6 cellular contexts compared by ENCODE assay signal in genomic region chr22:41440511-41440910, GRCh38. TPM values are rescaled to one million over a fixed set of nuclear protein-coding genes. Genes with fewer than 3 reads are reported as not detected.
DNase-seq lines count a peak whose midpoint lies in the region; ATAC-seq and TF ChIP-seq lines count a peak whose summit lies in the region.
"Not testable (repeated sequence)": the region's sequence is repeated elsewhere in the genome, so short reads cannot be mapped to it uniquely, and the experiment has no call there.

No MANE protein-coding gene starts in this region.

- not testable (repeated sequence) for H3K27me3 ChIP-seq in left ventricle myocardium inferior (ENCODE audit: low read depth); gastrocnemius medialis

- not testable (repeated sequence) for H3K27me3 Mint-ChIP-seq in T-helper 17 cell; activated T-cell treated with anti-CD3 and anti-CD28 coated beads, Interleukin-2, amount 50 U/mL, for 72 hours (ENCODE audit: low read depth); dendritic cell treated with granulocyte-macrophage colony-stimulating factor and Interleukin-4, amounts not matched to agents 40 ng/mL and 50 ng/mL, for 4 days; nephron progenitor cell (ENCODE audit: low read depth, poor library complexity)

- H3K4me1 Mint-ChIP-seq in T-helper 17 cell (peaks cover 21% of the 10 kb centered on the region), nephron progenitor cell (peaks cover 63% of the 10 kb centered on the region)
- peaks cover 35% of the 10 kb centered on the region for H3K4me1 Mint-ChIP-seq in activated T-cell treated with anti-CD3 and anti-CD28 coated beads, Interleukin-2, amount 50 U/mL, for 72 hours (ENCODE audit: low read depth)
- peaks cover 33% of the 10 kb centered on the region for H3K4me1 Mint-ChIP-seq in dendritic cell treated with granulocyte-macrophage colony-stimulating factor and Interleukin-4, amounts not matched to agents 40 ng/mL and 50 ng/mL, for 4 days (ENCODE audit: low read depth)

- DNase-seq in T-helper 17 cell; activated T-cell treated with anti-CD3 and anti-CD28 coated beads, Interleukin-2, amount 50 U/mL, for 72 hours; left ventricle myocardium inferior; nephron progenitor cell; gastrocnemius medialis: not testable (repeated sequence)

- TF ChIP-seq CTCF in left ventricle myocardium inferior (IDR thresholded peaks at IDR 0.05; ENCODE audit: borderline replicate concordance); nephron progenitor cell (IDR thresholded peaks at IDR 0.05); gastrocnemius medialis (IDR thresholded peaks at IDR 0.05 in 4 of 5, conservative IDR thresholded peaks at IDR 0.05 in 1 of 5): not testable (repeated sequence)

- H3K4me1 ChIP-seq in left ventricle myocardium inferior (peaks cover 100% of the 10 kb centered on the region), gastrocnemius medialis (peaks cover 78 to 81% of the 10 kb centered on the region in 2 donors)

- in situ Hi-C loops in gastrocnemius medialis (cut with MboI; ENCODE audit: low sequenced_read_pairs in 4 of 4): loop anchor here in 1 of 4 donors (5.0 kb wide), 1 partner anchor 33 kb away; no protein-coding TSS in a partner anchor

- not testable (repeated sequence) for H3K9me3 ChIP-seq in T-helper 17 cell (ENCODE audit: control insufficient read depth, low read length, poor library complexity, severe bottlenecking); left ventricle myocardium inferior (replicated peaks); gastrocnemius medialis

- intact Hi-C loops in dendritic cell treated with granulocyte-macrophage colony-stimulating factor and Interleukin-4, amounts not matched to agents 40 ng/mL and 50 ng/mL, for 4 days (cut with micrococcal nuclease); left ventricle myocardium inferior (cut with micrococcal nuclease): not testable (repeated sequence)
- intact Hi-C loops in gastrocnemius medialis (cut with DNase I; ENCODE audit: low total_unique reads): loop anchor here (10.0 kb wide), 1 partner anchor 136 kb away; the partner anchor contains the start of gene ZC3H7B

- ATAC-seq in T-helper 17 cell; activated T-cell treated with anti-CD3 and anti-CD28 coated beads, Interleukin-2, amount 50 U/mL, for 72 hours (replicated peaks in 1 of 2); gastrocnemius medialis: not testable (repeated sequence)

- H3K9me3 Mint-ChIP-seq in activated T-cell treated with anti-CD3 and anti-CD28 coated beads, Interleukin-2, amount 50 U/mL, for 72 hours; dendritic cell treated with granulocyte-macrophage colony-stimulating factor and Interleukin-4, amounts not matched to agents 40 ng/mL and 50 ng/mL, for 4 days; nephron progenitor cell: not testable (repeated sequence)

- not testable (repeated sequence) for H3K4me3 ChIP-seq in left ventricle myocardium inferior, gastrocnemius medialis

- not testable (repeated sequence) for H3K4me3 Mint-ChIP-seq in T-helper 17 cell; activated T-cell treated with anti-CD3 and anti-CD28 coated beads, Interleukin-2, amount 50 U/mL, for 72 hours; dendritic cell treated with granulocyte-macrophage colony-stimulating factor and Interleukin-4, amounts not matched to agents 40 ng/mL and 50 ng/mL, for 4 days; nephron progenitor cell

- not testable (repeated sequence) for H3K36me3 Mint-ChIP-seq in T-helper 17 cell (ENCODE audit: low read depth)
- peaks cover 5 to 24% of the 10 kb centered on the region in 2 donors for H3K36me3 Mint-ChIP-seq in activated T-cell treated with anti-CD3 and anti-CD28 coated beads, Interleukin-2, amount 50 U/mL, for 72 hours (ENCODE audit: insufficient read depth in 2 of 2)
- H3K36me3 Mint-ChIP-seq in dendritic cell treated with granulocyte-macrophage colony-stimulating factor and Interleukin-4, amounts not matched to agents 40 ng/mL and 50 ng/mL, for 4 days (ENCODE audit: low read depth): peaks cover 96% of the 10 kb centered on the region
- peaks cover 54% of the 10 kb centered on the region for H3K36me3 Mint-ChIP-seq in nephron progenitor cell (ENCODE audit: low read depth)

- H3K36me3 ChIP-seq in left ventricle myocardium inferior: peaks cover 68% of the 10 kb centered on the region
- peaks cover 0 to 48% of the 10 kb centered on the region in 2 donors for H3K36me3 ChIP-seq in gastrocnemius medialis

- not testable (repeated sequence) for TF ChIP-seq POLR2A in gastrocnemius medialis (IDR thresholded peaks at IDR 0.05)

- peak overlapping the region; percentile 74 for H3K27ac Mint-ChIP-seq in T-helper 17 cell
- peak overlapping the region; percentile 82 for H3K27ac Mint-ChIP-seq in activated T-cell treated with anti-CD3 and anti-CD28 coated beads, Interleukin-2, amount 50 U/mL, for 72 hours
- peak overlapping the region; percentile 25 for H3K27ac Mint-ChIP-seq in dendritic cell treated with granulocyte-macrophage colony-stimulating factor and Interleukin-4, amounts not matched to agents 40 ng/mL and 50 ng/mL, for 4 days
- peak overlapping the region; percentile 72 for H3K27ac Mint-ChIP-seq in nephron progenitor cell

- H3K27ac ChIP-seq in left ventricle myocardium inferior (replicated peaks) (peak overlapping the region; percentile 100), gastrocnemius medialis (peak overlapping the region; percentile 92 to 100 (median 99))

RNA-seq across cellular contexts. Expression of gene TOB2, which starts 6.1 kb away (rescaled TPM):
- 10 to 100 TPM; 30.8 to 44.0 TPM for total RNA-seq in T-helper 17 cell
- total RNA-seq in activated T-cell treated with anti-CD3 and anti-CD28 coated beads, Interleukin-2, amount 50 U/mL, for 72 hours: 10 to 100 TPM; 32.5 TPM
- total RNA-seq in left ventricle myocardium inferior: 63.6 TPM
- total RNA-seq in gastrocnemius medialis: 10 to 100 TPM; 48.1 to 93.6 (median 65.7) TPM

RNA-seq across cellular contexts. Expression of gene PHF5A, which starts 28.0 kb away (rescaled TPM):
- total RNA-seq in T-helper 17 cell (10 to 100 TPM; 31.7 to 39.6 TPM), left ventricle myocardium inferior (23.9 TPM), gastrocnemius medialis (10 to 100 TPM; 33.8 to 43.5 (median 38.9) TPM)
- 10 to 100 TPM; 69.2 to 77.4 TPM for total RNA-seq in activated T-cell treated with anti-CD3 and anti-CD28 coated beads, Interleukin-2, amount 50 U/mL, for 72 hours

RNA-seq across cellular contexts. Expression of gene ACO2, which starts 28.4 kb away (rescaled TPM):
- total RNA-seq in T-helper 17 cell (10 to 100 TPM; 77.2 to 81.9 TPM), left ventricle myocardium inferior (851 TPM), gastrocnemius medialis (100 to 1,000 TPM; 361 to 763 (median 473) TPM)
- total RNA-seq in activated T-cell treated with anti-CD3 and anti-CD28 coated beads, Interleukin-2, amount 50 U/mL, for 72 hours: 10 to 100 TPM; 73.3 to 74.9 TPM

RNA-seq across cellular contexts. Expression of gene TEF, which starts 58.8 kb away (rescaled TPM):
- total RNA-seq in T-helper 17 cell: 1 to 10 TPM; 4.8 to 7.4 TPM
- 1 to 10 TPM; 1.5 to 2.0 TPM for total RNA-seq in activated T-cell treated with anti-CD3 and anti-CD28 coated beads, Interleukin-2, amount 50 U/mL, for 72 hours
- total RNA-seq in left ventricle myocardium inferior: 20.1 TPM
- total RNA-seq in gastrocnemius medialis: 10 to 100 TPM; 15.6 to 39.8 (median 19.5) TPM

Comparison
In these comparisons a context has a peak if more than half of its experiments do, and no peak if none do; other contexts are left out.
1. H3K27ac Mint-ChIP-seq: peak in every context shown above with its lines; median percentile 82 in activated T-cell treated with anti-CD3 and anti-CD28 coated beads, Interleukin-2, amount 50 U/mL, for 72 hours; 74 in T-helper 17 cell; 72 in nephron progenitor cell; 25 in dendritic cell treated with granulocyte-macrophage colony-stimulating factor and Interleukin-4, amounts not matched to agents 40 ng/mL and 50 ng/mL, for 4 days.
2. RNA of gene ACO2, which starts 28.4 kb away (total RNA-seq): 851 TPM in left ventricle myocardium inferior (single experiment) and 361 to 763 TPM in gastrocnemius medialis; 77.2 to 81.9 TPM in T-helper 17 cell and 73.3 to 74.9 TPM in activated T-cell treated with anti-CD3 and anti-CD28 coated beads, Interleukin-2, amount 50 U/mL, for 72 hours; every median in the first group is over 4 times any median in the second.